In genomic region chr2:20674974-20675679, GRCh38 we compare ENCODE assay signal across 10 cellular contexts. TPM values are rescaled to one million over a fixed set of nuclear protein-coding genes. Genes with fewer than 3 reads are reported as not detected.
A peak's percentile ranks its signal among the peaks of the same experiment; 100 is the strongest.
DNase-seq lines count a peak whose midpoint lies in the region; ATAC-seq and TF ChIP-seq lines count a peak whose summit lies in the region.
"Had no signal": no experiment of that assay in that cellular context is flagged by ENCODE, and none has a peak within 500 bp of the region (broad histone marks: within the 10 kb centered on the region; RNA-seq: fewer than 3 reads in every experiment).

No MANE protein-coding gene starts in this region.

- peak; percentile 37 to 70 (median 62) for ATAC-seq in psoas muscle
- no peak for ATAC-seq in T-helper 17 cell

- H3K9me3 ChIP-seq in psoas muscle (no peaks in the 10 kb centered on the region), T-helper 17 cell (ENCODE audit: control insufficient read depth, low read length, poor library complexity, severe bottlenecking) (no peaks in the 10 kb centered on the region)
- H3K9me3 ChIP-seq: colonic mucosa had no signal

- H3K27me3 Mint-ChIP-seq in T-helper 17 cell: peaks cover 42% of the 10 kb centered on the region

- intact Hi-C loops in psoas muscle (cut with DNase I): loop anchor here in 1 of 2 donors (5.0 kb wide), 2 partner anchors 442 to 968 kb away; no protein-coding TSS in a partner anchor

- H3K27ac ChIP-seq in psoas muscle: no peak overlapping the region
- H3K27ac ChIP-seq: colonic mucosa had no signal

- H3K36me3 ChIP-seq in psoas muscle (ENCODE audit: insufficient read depth in 1 of 2, low read depth in 1 of 2): no peaks in the 10 kb centered on the region
- H3K36me3 ChIP-seq: colonic mucosa had no signal

- H3K4me1 ChIP-seq in psoas muscle: no peaks in the 10 kb centered on the region

- WGBS in psoas muscle, 3 donors: 48 to 56% (median 54%) methylated on average over 14 to 16 of the region's 16 CpGs

- DNase-seq in EL (peak; percentile 86), T1000 (lab: John Stamatoyannopoulos, UW) (peak; percentile 45), foreskin fibroblast (peak; percentile 85 to 92), psoas muscle (peak; percentile 71 to 72), T-helper 17 cell (no peak), GOT3 (lab: John Stamatoyannopoulos, UW) (no peak), OCI-M1 (lab: John Stamatoyannopoulos, UW) (no peak), UCSD-AML1 (lab: John Stamatoyannopoulos, UW; ENCODE audit: unreplicated experiment) (no peak)
- DNase-seq: activated CD4-positive, alpha-beta T cell treated with anti-CD3 and anti-CD28 coated beads, Interleukin-2, amount 10 ng/mL, durations not matched to agents 7 days and 5 days had no signal

- peaks cover 0 to 44% (median 20%) of the 10 kb centered on the region in 3 donors for H3K27me3 ChIP-seq in psoas muscle (ENCODE audit: insufficient read depth in 3 of 3, low read length in 2 of 3)

- H3K4me1 Mint-ChIP-seq in T-helper 17 cell: peaks cover 9% of the 10 kb centered on the region
- H3K4me1 Mint-ChIP-seq: activated CD4-positive, alpha-beta T cell treated with anti-CD3 and anti-CD28 coated beads, Interleukin-2, amount 10 ng/mL, durations not matched to agents 7 days and 5 days had no signal

- H3K4me3 Mint-ChIP-seq in T-helper 17 cell: no peak overlapping the region
- H3K4me3 Mint-ChIP-seq: activated CD4-positive, alpha-beta T cell treated with anti-CD3 and anti-CD28 coated beads, Interleukin-2, amount 10 ng/mL, durations not matched to agents 7 days and 5 days had no signal

- no peaks in the 10 kb centered on the region for H3K36me3 Mint-ChIP-seq in T-helper 17 cell (ENCODE audit: low read depth)

- H3K4me3 ChIP-seq in foreskin fibroblast (ENCODE audit: low read depth in 1 of 2, low read length in 2 of 2): no peak overlapping the region
- H3K4me3 ChIP-seq in psoas muscle: no peak overlapping the region
- H3K4me3 ChIP-seq: colonic mucosa had no signal

- no peak overlapping the region for H3K27ac Mint-ChIP-seq in T-helper 17 cell
- H3K27ac Mint-ChIP-seq: activated CD4-positive, alpha-beta T cell treated with anti-CD3 and anti-CD28 coated beads, Interleukin-2, amount 10 ng/mL, durations not matched to agents 7 days and 5 days had no signal

- no peak for TF ChIP-seq CTCF in foreskin fibroblast (IDR thresholded peaks at IDR 0.05; ENCODE audit: low read depth, low read length)
- TF ChIP-seq CTCF in psoas muscle (IDR thresholded peaks at IDR 0.05): no peak

RNA-seq across cellular contexts. Expression of gene GDF7, which starts 8.2 kb away (rescaled TPM):
- total RNA-seq in psoas muscle (under 1 TPM; 0.04 to 0.94 (median 0.17) TPM), T-helper 17 cell (under 1 TPM; 0.16 to 0.72 TPM)
- polyA plus RNA-seq in psoas muscle: under 1 TPM; 0.03 to 0.04 (median 0.04) TPM
- total RNA-seq: activated CD4-positive, alpha-beta T cell treated with anti-CD3 and anti-CD28 coated beads, Interleukin-2, amount 10 ng/mL, durations not matched to agents 7 days and 5 days had no signal

RNA-seq across cellular contexts. Expression of gene HS1BP3, which starts 24.2 kb away (rescaled TPM):
- total RNA-seq in psoas muscle: 10 to 100 TPM in 3 of 4 donors, 1 to 10 TPM in 1; 9.2 to 12.1 (median 11.4) TPM
- 10 to 100 TPM; 12.6 to 20.6 (median 13.2) TPM for polyA plus RNA-seq in psoas muscle
- total RNA-seq in T-helper 17 cell: 10 to 100 TPM; 12.8 to 13.7 TPM

Comparison
In these comparisons a context has a peak if more than half of its experiments do, and no peak if none do; other contexts are left out.
1. DNase-seq: peak in EL (single experiment), T1000 (single experiment), foreskin fibroblast (2 of 2) and psoas muscle (2 of 2); none in T-helper 17 cell (0 of 3), GOT3 (single experiment), OCI-M1 (single experiment) and UCSD-AML1 (single experiment).